ENCODE assay signal across 14 cellular contexts in genomic region chr15:98942966-98943584, GRCh38.
A peak's percentile ranks its signal among the peaks of the same experiment; 100 is the strongest.
DNase-seq lines count a peak whose midpoint lies in the region; ATAC-seq, FAIRE-seq and TF ChIP-seq lines count a peak whose summit lies in the region.
"Had no signal": no experiment of that assay in that cellular context is flagged by ENCODE, and none has a peak within 500 bp of the region (broad histone marks: within the 10 kb centered on the region; RNA-seq: fewer than 3 reads in every experiment).

No MANE protein-coding gene starts in this region.

- DNase-seq in WERI-Rb-1 (peak; percentile 26), hepatocyte (ENCODE audit: low spot score) (no peak), CD1c-positive myeloid dendritic cell (ENCODE audit: extremely low spot score) (no peak), H54 (ENCODE audit: insufficient read length, low spot score) (no peak)
- DNase-seq: activated CD4-positive, alpha-beta memory T cell treated with anti-CD3 and anti-CD28 coated beads, Interleukin-2, amount 10 ng/mL, durations not matched to agents 7 days and 5 days; H7; SJCRH30; stimulated activated CD4-positive, alpha-beta T cell treated with anti-CD3 and anti-CD28 coated beads, Interleukin-4, amount 100 ng/mL, for 24 hours had no signal

- H3K9me2 ChIP-seq in hepatocyte (replicated peaks; ENCODE audit: insufficient read depth) = no peaks in the 10 kb centered on the region

- no peaks in the 10 kb centered on the region for H3K79me2 ChIP-seq in hepatocyte

- H3K36me3 ChIP-seq in BLaER1 = peaks cover 98% of the 10 kb centered on the region
- H3K36me3 ChIP-seq in WERI-Rb-1 = peaks cover 39% of the 10 kb centered on the region
- H3K36me3 ChIP-seq in hepatocyte (replicated peaks; ENCODE audit: insufficient read depth, low read depth) = no peaks in the 10 kb centered on the region
- peaks cover 2% of the 10 kb centered on the region for H3K36me3 ChIP-seq in rectal smooth muscle tissue (ENCODE audit: control insufficient read depth, insufficient read depth, low read length)

- H3K4me1 ChIP-seq in BLaER1 (peaks cover 13% of the 10 kb centered on the region; the same call in 1 of the 2 replicates), hepatocyte (ENCODE audit: insufficient read depth) (peaks cover 33% of the 10 kb centered on the region), rectal smooth muscle tissue (ENCODE audit: control insufficient read depth, insufficient read depth, low read length) (peaks cover 20% of the 10 kb centered on the region)
- H3K4me1 ChIP-seq: SJCRH30 had no signal

- no peak for TF ChIP-seq CTCF in WERI-Rb-1 (IDR thresholded peaks at IDR 0.05; ENCODE audit: low read depth, low read length)
- TF ChIP-seq CTCF in hepatocyte (IDR thresholded peaks at IDR 0.05; ENCODE audit: poor library complexity) = no peak

- H3K27ac ChIP-seq in BLaER1 = 0 out of 2 replicates have a peak overlapping the region, but pooled peaks have one; percentile 2
- H3K27ac ChIP-seq in WERI-Rb-1 = peak overlapping the region; percentile 41
- peak overlapping the region; percentile 35 for H3K27ac ChIP-seq in hepatocyte
- H3K27ac ChIP-seq in rectal smooth muscle tissue (ENCODE audit: low read depth, low read length) = peak overlapping the region; percentile 78
- H3K27ac ChIP-seq: SJCRH30 had no signal

- H2AFZ ChIP-seq in hepatocyte = no peak overlapping the region

- H4K20me1 ChIP-seq in BLaER1 (peaks cover 20% of the 10 kb centered on the region), hepatocyte (ENCODE audit: insufficient read depth, poor library complexity, severe bottlenecking) (peaks cover 6% of the 10 kb centered on the region)

- TF ChIP-seq POLR2A in H54 (IDR thresholded peaks at IDR 0.05; ENCODE audit: low read depth, low read length) = no peak

- H3K4me2 ChIP-seq in BLaER1 (no peak overlapping the region), hepatocyte (no peak overlapping the region)

- no peak overlapping the region; the same call in 1 of the 2 replicates for H3K9ac ChIP-seq in BLaER1
- no peak overlapping the region for H3K9ac ChIP-seq in rectal smooth muscle tissue (ENCODE audit: low read length)

- H3K4me3 ChIP-seq in BLaER1 = no peak overlapping the region
- H3K4me3 ChIP-seq in WERI-Rb-1 (ENCODE audit: low read depth, low read length) = no peak overlapping the region
- no peak overlapping the region for H3K4me3 ChIP-seq in hepatocyte
- H3K4me3 ChIP-seq in rectal smooth muscle tissue (ENCODE audit: low read length) = no peak overlapping the region
- H3K4me3 ChIP-seq: SJCRH30 had no signal

- H3K9me3 ChIP-seq in BLaER1 = no peaks in the 10 kb centered on the region
- H3K9me3 ChIP-seq in WERI-Rb-1 (ENCODE audit: severe bottlenecking) = no peaks in the 10 kb centered on the region
- H3K9me3 ChIP-seq in hepatocyte (ENCODE audit: low read depth) = no peaks in the 10 kb centered on the region

- ATAC-seq in GM19467 (IDR thresholded peaks at IDR 0.05; ENCODE audit: unreplicated experiment) (no peak), HG03439 (IDR thresholded peaks at IDR 0.05; ENCODE audit: unreplicated experiment) (no peak)
- ATAC-seq: activated T-helper 17 cell treated with anti-CD3 and anti-CD28 coated beads, Interleukin-2, amount 50 U/mL, for 72 hours had no signal

- H3K27me3 ChIP-seq in BLaER1 (no peaks in the 10 kb centered on the region), WERI-Rb-1 (ENCODE audit: insufficient read depth, low read depth, severe bottlenecking) (no peaks in the 10 kb centered on the region), hepatocyte (no peaks in the 10 kb centered on the region), rectal smooth muscle tissue (ENCODE audit: control insufficient read depth, insufficient read depth, low read length) (no peaks in the 10 kb centered on the region)
- H3K27me3 ChIP-seq: SJCRH30 had no signal

- no peak for FAIRE-seq in H54 (lab: Jason Lieb, UNC)
- FAIRE-seq: TTC549 had no signal

- 63% methylated on average over 11 of the region's 11 CpGs for WGBS in hepatocyte (ENCODE audit: low lambda C conversion rate, missing lambda C conversion rate)

Comparison
In these comparisons a context has a peak if more than half of its experiments do, and no peak if none do; other contexts are left out.
1. H3K27ac ChIP-seq: peak in every context shown above with its lines; median percentile 78 in rectal smooth muscle tissue; 41 in WERI-Rb-1; 35 in hepatocyte; 2 in BLaER1.